ENCODE assay signal across 17 cellular contexts in genomic region chr22:40401981-40402406, GRCh38. TPM values are rescaled to one million over a fixed set of nuclear protein-coding genes. Genes with fewer than 3 reads are reported as not detected.
DNase-seq lines count a peak whose midpoint lies in the region; ATAC-seq and TF ChIP-seq lines count a peak whose summit lies in the region.
"Had no signal": no experiment of that assay in that cellular context is flagged by ENCODE, and none has a peak within 500 bp of the region (broad histone marks: within the 10 kb centered on the region; RNA-seq: fewer than 3 reads in every experiment).

No MANE protein-coding gene starts in this region.

- H3K9me3 Mint-ChIP-seq in T-helper 1 cell treated with Interleukin-12 subunit alpha and Interleukin-12 subunit beta and Interleukin-4 antibody, amounts not matched to agents 30 μg/mL and 1 μg/mL, for 36 hours: no peaks in the 10 kb centered on the region
- H3K9me3 Mint-ChIP-seq in HFFc6 (no peaks in the 10 kb centered on the region), progenitor cell of endocrine pancreas (ENCODE audit: low read depth) (no peaks in the 10 kb centered on the region)
- no peaks in the 10 kb centered on the region for H3K9me3 Mint-ChIP-seq in activated naive CD4-positive, alpha-beta T cell treated with anti-CD3 and anti-CD28 coated beads, Interleukin-2, amount 10 ng/mL, durations not matched to agents 7 days and 5 days

- peak overlapping the region; percentile 45 for H3K4me3 Mint-ChIP-seq in T-helper 1 cell treated with Interleukin-12 subunit alpha and Interleukin-12 subunit beta and Interleukin-4 antibody, amounts not matched to agents 30 μg/mL and 1 μg/mL, for 36 hours
- no peak overlapping the region; the same call in 1 of the 2 replicates for H3K4me3 Mint-ChIP-seq in HFFc6
- peak overlapping the region; percentile 6 for H3K4me3 Mint-ChIP-seq in activated naive CD4-positive, alpha-beta T cell treated with anti-CD3 and anti-CD28 coated beads, Interleukin-2, amount 10 ng/mL, durations not matched to agents 7 days and 5 days
- H3K4me3 Mint-ChIP-seq in progenitor cell of endocrine pancreas (ENCODE audit: low read depth): no peak overlapping the region

- peaks cover 42% of the 10 kb centered on the region for H3K4me1 Mint-ChIP-seq in T-helper 1 cell treated with Interleukin-12 subunit alpha and Interleukin-12 subunit beta and Interleukin-4 antibody, amounts not matched to agents 30 μg/mL and 1 μg/mL, for 36 hours (ENCODE audit: low read depth)
- H3K4me1 Mint-ChIP-seq in HFFc6 (ENCODE audit: low read depth) (peaks cover 15% of the 10 kb centered on the region), progenitor cell of endocrine pancreas (ENCODE audit: low read depth) (peaks cover 6% of the 10 kb centered on the region)
- peaks cover 59% of the 10 kb centered on the region for H3K4me1 Mint-ChIP-seq in activated naive CD4-positive, alpha-beta T cell treated with anti-CD3 and anti-CD28 coated beads, Interleukin-2, amount 10 ng/mL, durations not matched to agents 7 days and 5 days

- H3K27ac Mint-ChIP-seq in T-helper 1 cell treated with Interleukin-12 subunit alpha and Interleukin-12 subunit beta and Interleukin-4 antibody, amounts not matched to agents 30 μg/mL and 1 μg/mL, for 36 hours: peak overlapping the region; percentile 62
- H3K27ac Mint-ChIP-seq in HFFc6 (peak overlapping the region; percentile 16; the same call in 1 of the 2 replicates), progenitor cell of endocrine pancreas (peak overlapping the region; percentile 16)
- peak overlapping the region; percentile 91 for H3K27ac Mint-ChIP-seq in activated naive CD4-positive, alpha-beta T cell treated with anti-CD3 and anti-CD28 coated beads, Interleukin-2, amount 10 ng/mL, durations not matched to agents 7 days and 5 days

- CTCF ChIA-PET in activated naive CD4-positive, alpha-beta T cell treated with anti-CD3 and anti-CD28 coated beads, Interleukin-2, amount 10 ng/mL, durations not matched to agents 7 days and 5 days (lab: Charles Lee): interaction anchor here (1.2 kb wide), 1 partner anchor 14 kb away, joined by 3 read pairs; no protein-coding TSS in a partner anchor

- DNase-seq in T-helper 1 cell (no peak), HFFc6 (no peak), progenitor cell of endocrine pancreas (ENCODE audit: low spot score, unreplicated experiment) (no peak), HK-2 (ENCODE audit: unreplicated experiment) (no peak)
- no peak for DNase-seq in activated naive CD4-positive, alpha-beta T cell treated with anti-CD3 and anti-CD28 coated beads, Interleukin-2, amount 10 ng/mL, durations not matched to agents 7 days and 5 days
- DNase-seq in stimulated activated CD4-positive, alpha-beta T cell treated with anti-CD3 and anti-CD28 coated beads, Interleukin-4, amount 100 ng/mL, for 4 hours: no peak
- DNase-seq: COR-L47, GDM1, IMR-90, NCI-H1105, NCI-H226, retina, SIG-M5, upper lobe of left lung had no signal

- TF ChIP-seq CTCF in HFFc6 (IDR thresholded peaks at IDR 0.05) (no peak), progenitor cell of endocrine pancreas (IDR thresholded peaks at IDR 0.05; ENCODE audit: unreplicated experiment) (no peak)

- no peak for ATAC-seq in HG02678 (IDR thresholded peaks at IDR 0.05; ENCODE audit: unreplicated experiment)
- ATAC-seq: left lung had no signal

- H3K27me3 Mint-ChIP-seq in T-helper 1 cell treated with Interleukin-12 subunit alpha and Interleukin-12 subunit beta and Interleukin-4 antibody, amounts not matched to agents 30 μg/mL and 1 μg/mL, for 36 hours (ENCODE audit: low read depth): no peaks in the 10 kb centered on the region
- H3K27me3 Mint-ChIP-seq in HFFc6 (ENCODE audit: insufficient read depth) (peaks cover 10% of the 10 kb centered on the region), progenitor cell of endocrine pancreas (no peaks in the 10 kb centered on the region)
- no peaks in the 10 kb centered on the region for H3K27me3 Mint-ChIP-seq in activated naive CD4-positive, alpha-beta T cell treated with anti-CD3 and anti-CD28 coated beads, Interleukin-2, amount 10 ng/mL, durations not matched to agents 7 days and 5 days

- H3K36me3 Mint-ChIP-seq in T-helper 1 cell treated with Interleukin-12 subunit alpha and Interleukin-12 subunit beta and Interleukin-4 antibody, amounts not matched to agents 30 μg/mL and 1 μg/mL, for 36 hours (ENCODE audit: low read depth): peaks cover 35% of the 10 kb centered on the region
- H3K36me3 Mint-ChIP-seq in HFFc6 (ENCODE audit: low read depth) (peaks cover 27% of the 10 kb centered on the region), progenitor cell of endocrine pancreas (ENCODE audit: insufficient read depth) (peaks cover 17% of the 10 kb centered on the region)
- H3K36me3 Mint-ChIP-seq in activated naive CD4-positive, alpha-beta T cell treated with anti-CD3 and anti-CD28 coated beads, Interleukin-2, amount 10 ng/mL, durations not matched to agents 7 days and 5 days: peaks cover 35% of the 10 kb centered on the region

RNA-seq across cellular contexts. Expression of gene SGSM3, which starts 31.6 kb away (rescaled TPM):
- total RNA-seq in HFFc6 (2021; fragmentation: NEBNext Ultra II Directional; extraction: Animal tissue kit (Norgen Biotek cat#: 25700)): 10 to 100 TPM; 41.3 to 52.1 (median 45.5) TPM
- total RNA-seq in progenitor cell of endocrine pancreas: 106 and 117 TPM in 2 replicates

RNA-seq across cellular contexts. Expression of gene ADSL, which starts 55.7 kb away (rescaled TPM):
- 10 to 100 TPM; 60.6 to 73.8 (median 70.9) TPM for total RNA-seq in HFFc6 (2021; fragmentation: NEBNext Ultra II Directional; extraction: Animal tissue kit (Norgen Biotek cat#: 25700))
- total RNA-seq in progenitor cell of endocrine pancreas: 83.0 and 85.0 TPM in 2 replicates

Comparison
In these comparisons a context has a peak if more than half of its experiments do, and no peak if none do; other contexts are left out.
1. H3K27ac Mint-ChIP-seq: peak in every context shown above with its lines; median percentile 91 in activated naive CD4-positive, alpha-beta T cell treated with anti-CD3 and anti-CD28 coated beads, Interleukin-2, amount 10 ng/mL, durations not matched to agents 7 days and 5 days; 62 in T-helper 1 cell treated with Interleukin-12 subunit alpha and Interleukin-12 subunit beta and Interleukin-4 antibody, amounts not matched to agents 30 μg/mL and 1 μg/mL, for 36 hours; 16 in HFFc6; 16 in progenitor cell of endocrine pancreas.
2. H3K4me3 Mint-ChIP-seq: peak in T-helper 1 cell treated with Interleukin-12 subunit alpha and Interleukin-12 subunit beta and Interleukin-4 antibody, amounts not matched to agents 30 μg/mL and 1 μg/mL, for 36 hours (single experiment) and activated naive CD4-positive, alpha-beta T cell treated with anti-CD3 and anti-CD28 coated beads, Interleukin-2, amount 10 ng/mL, durations not matched to agents 7 days and 5 days (single experiment); none in HFFc6 (single experiment) and progenitor cell of endocrine pancreas (single experiment).